ENCODE assay signal across 22 cellular contexts in genomic region chr5:111704452-111705085, GRCh38. TPM values are rescaled to one million over a fixed set of nuclear protein-coding genes. Genes with fewer than 3 reads are reported as not detected.
A peak's percentile ranks its signal among the peaks of the same experiment; 100 is the strongest.
DNase-seq lines count a peak whose midpoint lies in the region; ATAC-seq, FAIRE-seq and TF ChIP-seq lines count a peak whose summit lies in the region.
"Had no signal": no experiment of that assay in that cellular context is flagged by ENCODE, and none has a peak within 500 bp of the region (broad histone marks: within the 10 kb centered on the region; RNA-seq: fewer than 3 reads in every experiment).

No MANE protein-coding gene starts in this region.

- FAIRE-seq in RCC 7860 (lab: Jason Lieb, UNC), result peak; percentile 77

- no peaks in the 10 kb centered on the region for H4K20me1 ChIP-seq in DOHH2 (ENCODE audit: control insufficient read depth, insufficient read depth, low read depth, low read length)

- TF ChIP-seq CTCF in DOHH2 (IDR thresholded peaks at IDR 0.05; ENCODE audit: low read depth, low read length, poor library complexity, severe bottlenecking), result no peak

- H3K4me1 ChIP-seq in DOHH2 (ENCODE audit: control insufficient read depth, low read length), result peaks cover 25% of the 10 kb centered on the region
- H3K4me1 ChIP-seq: left lung, SJSA1 had no signal

- H3K27me3 ChIP-seq in DOHH2 (ENCODE audit: control insufficient read depth, low read length), result no peaks in the 10 kb centered on the region
- H3K27me3 ChIP-seq: left lung, right lobe of liver, SJSA1 had no signal

- DNase-seq in RCC 7860 (ENCODE audit: low spot score) (peak; percentile 30), activated T-cell treated with anti-CD3 and anti-CD28 coated beads for 4 hours (no peak), 8988T (no peak), ureter (ENCODE audit: low spot score) (no peak)
- no peak for DNase-seq in stimulated activated CD8-positive, alpha-beta memory T cell treated with anti-CD3 and anti-CD28 coated beads, Interleukin-4, amount 100 ng/mL, for 48 hours
- DNase-seq: activated CD4-positive, alpha-beta T cell treated with anti-CD3 and anti-CD28 coated beads for 4 hours; cortex of kidney; foreskin melanocyte; GF-D8; GOT3; IMR-90; left lung; mucosa of descending colon; NCI-H146; occipital lobe; right lobe of liver; substantia nigra; T-helper 9 cell had no signal

- H3K9me3 ChIP-seq in DOHH2 (ENCODE audit: control insufficient read depth, insufficient read depth, low read length), result no peaks in the 10 kb centered on the region
- H3K9me3 ChIP-seq: left lung, mucosa of descending colon, right lobe of liver, SJSA1 had no signal

- H3K9me2 ChIP-seq in DOHH2 (replicated peaks; ENCODE audit: control insufficient read depth, low read length), result no peaks in the 10 kb centered on the region; the same call in 1 of the 2 replicates

- H3K79me2 ChIP-seq in DOHH2 (ENCODE audit: control insufficient read depth, low read length), result no peaks in the 10 kb centered on the region

- H3K36me3 ChIP-seq in DOHH2 (ENCODE audit: control insufficient read depth, low read length), result no peaks in the 10 kb centered on the region
- H3K36me3 ChIP-seq: left lung, right lobe of liver, SJSA1 had no signal

- peak overlapping the region; percentile 55; the same call in 1 of the 2 replicates for H3K4me3 ChIP-seq in DOHH2 (ENCODE audit: low read length)
- H3K4me3 ChIP-seq: left lung, mucosa of descending colon, right lobe of liver, SJSA1 had no signal

- H3K27ac ChIP-seq in DOHH2 (ENCODE audit: low read depth, low read length), result peak overlapping the region; percentile 61
- H3K27ac ChIP-seq: left lung, right lobe of liver, SJSA1 had no signal

- H3K4me2 ChIP-seq in DOHH2 (ENCODE audit: low read length), result peak overlapping the region; percentile 71

- ATAC-seq in GM19463 (IDR thresholded peaks at IDR 0.05; ENCODE audit: unreplicated experiment) (peak; percentile 45), HG03175 (IDR thresholded peaks at IDR 0.05; ENCODE audit: unreplicated experiment) (peak; percentile 39)
- ATAC-seq: left lung, right lobe of liver had no signal

- no peaks in the 10 kb centered on the region for H3F3A ChIP-seq in DOHH2 (ENCODE audit: control insufficient read depth, insufficient read depth)

RNA-seq across cellular contexts. Expression of gene NREP, which starts 52.4 kb away (rescaled TPM):
- 8.5 TPM for total RNA-seq in ureter
